8 cellular contexts compared by ENCODE assay signal in the genomic region with DNA sequence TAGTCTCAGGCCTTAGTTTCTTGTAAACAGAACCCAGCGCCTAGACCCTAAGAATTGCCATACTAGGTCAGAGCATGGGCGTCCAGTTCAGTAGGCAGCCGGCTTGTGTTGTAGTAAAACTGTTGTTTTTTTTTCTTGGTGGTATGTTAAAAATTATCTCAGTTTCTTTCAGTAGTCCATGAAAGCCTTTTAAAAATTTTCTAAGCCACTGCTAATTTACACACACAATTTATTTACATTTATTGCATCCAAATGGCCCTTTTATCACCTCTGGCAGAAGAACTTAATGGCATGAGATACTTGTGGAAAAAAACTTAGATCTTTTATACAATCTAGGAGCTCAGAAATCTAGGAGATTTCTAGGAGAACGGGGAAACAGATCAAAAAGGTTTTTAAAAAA. TPM values are rescaled to one million over a fixed set of nuclear protein-coding genes. Genes with fewer than 3 reads are reported as not detected.
DNase-seq lines count a peak whose midpoint lies in the region; ATAC-seq and TF ChIP-seq lines count a peak whose summit lies in the region.

No MANE protein-coding gene starts in this region.

- H3K27me3 Mint-ChIP-seq in CD4-positive, alpha-beta memory T cell, result peaks cover 24 to 34% of the 10 kb centered on the region in 2 donors

- H3K4me2 ChIP-seq in neuronal stem cell (ENCODE audit: insufficient read depth, low read length, poor library complexity, severe bottlenecking), result peak overlapping the region; percentile 47

- peaks cover 0 to 11% (median 3%) of the 10 kb centered on the region in 8 donors for H3K9me3 Mint-ChIP-seq in CD4-positive, alpha-beta memory T cell

- H2BK15ac ChIP-seq in neuronal stem cell (ENCODE audit: low read length), result no peak overlapping the region

- H3K27ac Mint-ChIP-seq in CD4-positive, alpha-beta memory T cell, result peak overlapping the region in 1 of 7 donors; percentile 18

- no peak overlapping the region for H2BK12ac ChIP-seq in neuronal stem cell (ENCODE audit: low read length)

- no peak overlapping the region for H3K27ac ChIP-seq in CD4-positive, alpha-beta memory T cell (ENCODE audit: low read depth, low read length)
- H3K27ac ChIP-seq in Peyer's patch (peak overlapping the region in 1 of 4 donors; percentile 92), epithelial cell of prostate (peak overlapping the region; percentile 82), neuronal stem cell (replicated peaks; ENCODE audit: low read length) (no peak overlapping the region)

- no peak overlapping the region for H3K23ac ChIP-seq in neuronal stem cell (ENCODE audit: low read depth, low read length, poor library complexity)

- H2AFZ ChIP-seq in neuronal stem cell (ENCODE audit: low read length), result peak overlapping the region; percentile 98

- no peaks in the 10 kb centered on the region for H3K9me3 ChIP-seq in CD4-positive, alpha-beta memory T cell (ENCODE audit: control insufficient read depth in 1 of 2, low read length in 2 of 2)
- no peaks in the 10 kb centered on the region for H3K9me3 ChIP-seq in Peyer's patch
- H3K9me3 ChIP-seq in neuronal stem cell (replicated peaks in 1 of 2; ENCODE audit: control insufficient read depth in 2 of 2, insufficient read depth in 1 of 2, low read depth in 1 of 2, low read length in 2 of 2), result no peaks in the 10 kb centered on the region

- no peak overlapping the region for H4K91ac ChIP-seq in neuronal stem cell (ENCODE audit: low read depth, low read length, poor library complexity)

- H2AK5ac ChIP-seq in neuronal stem cell (ENCODE audit: low read depth, low read length), result no peak overlapping the region

- H3K4me1 ChIP-seq in CD4-positive, alpha-beta memory T cell (ENCODE audit: insufficient read depth, low read length), result peaks cover 8% of the 10 kb centered on the region
- H3K4me1 ChIP-seq in Peyer's patch (peaks cover 0 to 22% (median 4%) of the 10 kb centered on the region in 4 donors), neuronal stem cell (ENCODE audit: control insufficient read depth in 2 of 2, insufficient read depth in 1 of 2, low read depth in 1 of 2, low read length in 2 of 2) (peaks cover 2 to 12% of the 10 kb centered on the region in 2 donors)

- POLR2A ChIA-PET in CD4-positive, alpha-beta memory T cell (lab: Charles Lee; ENCODE audit: partially characterized antibody), result no interaction called here

- peak overlapping the region; percentile 76 to 86 (median 83) for H3K4me3 Mint-ChIP-seq in CD4-positive, alpha-beta memory T cell

- no peak for DNase-seq in CD4-positive, alpha-beta memory T cell
- DNase-seq in Peyer's patch, result no peak
- DNase-seq in epithelial cell of prostate (ENCODE audit: low read depth, low spot score), result no peak
- DNase-seq in neuronal stem cell (ENCODE audit: low spot score), result no peak
- DNase-seq in NCI-H446 treated with DMSO at 0.1 percent for 48 hours (lab: John Stamatoyannopoulos, UW), result no peak
- DNase-seq in GM13976 (ENCODE audit: low spot score), result no peak
- DNase-seq in NCI-H1417 (lab: John Stamatoyannopoulos, UW), result no peak

- no peak for TF ChIP-seq POLR2A in Peyer's patch (IDR thresholded peaks at IDR 0.05)

- H3K4ac ChIP-seq in neuronal stem cell (ENCODE audit: low read length), result no peak overlapping the region

- no peak for ATAC-seq in GM19023 (IDR thresholded peaks at IDR 0.05; ENCODE audit: unreplicated experiment)

- H3K4me3 ChIP-seq in CD4-positive, alpha-beta memory T cell (ENCODE audit: low read length in 2 of 2), result no peak overlapping the region
- H3K4me3 ChIP-seq in Peyer's patch (peak overlapping the region in 3 of 4 donors; percentile 51 to 80 (median 77)), neuronal stem cell (ENCODE audit: low read length in 2 of 2) (peak overlapping the region; percentile 71 to 81)

- H3K14ac ChIP-seq in neuronal stem cell (ENCODE audit: low read length), result no peak overlapping the region

- in situ Hi-C loops in GM13976 (cut with MboI; ENCODE audit: low sequenced_read_pairs, unreplicated experiment), result no loop called here

- H4K8ac ChIP-seq in neuronal stem cell (ENCODE audit: low read depth, low read length), result no peak overlapping the region

- CTCF ChIA-PET in CD4-positive, alpha-beta memory T cell (lab: Charles Lee; ENCODE audit: partially characterized antibody), result no interaction called here

- H3K4me1 Mint-ChIP-seq in CD4-positive, alpha-beta memory T cell, result peaks cover 5 to 15% (median 8%) of the 10 kb centered on the region in 4 donors

- peaks cover 0 to 2% of the 10 kb centered on the region in 2 donors for H3K36me3 Mint-ChIP-seq in CD4-positive, alpha-beta memory T cell

- no peak overlapping the region for H3K18ac ChIP-seq in neuronal stem cell (ENCODE audit: low read length)

- no peak for TF ChIP-seq CTCF in Peyer's patch (IDR thresholded peaks at IDR 0.05)
- no peak for TF ChIP-seq CTCF in GM13976 (IDR thresholded peaks at IDR 0.05; ENCODE audit: borderline replicate concordance, control extremely low read depth, extremely low read depth, insufficient read depth, missing control alignments)

- peaks cover 8% of the 10 kb centered on the region for H3K27me3 ChIP-seq in CD4-positive, alpha-beta memory T cell (ENCODE audit: insufficient read depth, low read length)
- H3K27me3 ChIP-seq in Peyer's patch (no peaks in the 10 kb centered on the region), neuronal stem cell (ENCODE audit: control insufficient read depth in 3 of 3, insufficient read depth in 3 of 3, low read depth in 1 of 3, low read length in 3 of 3) (no peaks in the 10 kb centered on the region)

- H2BK5ac ChIP-seq in neuronal stem cell (ENCODE audit: low read length), result no peak overlapping the region

- H3K79me1 ChIP-seq in neuronal stem cell (ENCODE audit: low read depth, low read length), result peaks cover 2% of the 10 kb centered on the region

- no peaks in the 10 kb centered on the region for H3K36me3 ChIP-seq in CD4-positive, alpha-beta memory T cell (ENCODE audit: insufficient read depth, low read length)
- H3K36me3 ChIP-seq in Peyer's patch (no peaks in the 10 kb centered on the region), neuronal stem cell (replicated peaks in 1 of 2; ENCODE audit: control insufficient read depth in 2 of 2, insufficient read depth in 2 of 2, low read length in 2 of 2) (no peaks in the 10 kb centered on the region)

- intact Hi-C loops in CD4-positive, alpha-beta memory T cell (cut with micrococcal nuclease), result no loop called here

- no peak overlapping the region for H2BK120ac ChIP-seq in neuronal stem cell (ENCODE audit: low read depth, low read length)

- H3K9ac ChIP-seq in neuronal stem cell (ENCODE audit: low read depth, low read length, poor library complexity), result no peak overlapping the region

- no CpG with 5 or more reads among the region's 4 CpGs for WGBS in neuronal stem cell (ENCODE audit: extremely low coverage in 2 of 2, insufficient read length in 2 of 2, insufficient replicate concordance in 1 of 2), 2 donors

RNA-seq across cellular contexts. Expression of a gene that starts 1.3 kb away (rescaled TPM):
- under 1 TPM; 0.25 to 0.81 TPM for total RNA-seq in CD4-positive, alpha-beta memory T cell
- under 1 TPM in 1 of 2 donors, not detected in 1; 0.24 TPM for polyA plus RNA-seq in CD4-positive, alpha-beta memory T cell
- total RNA-seq in Peyer's patch, result 10 to 100 TPM in 3 of 4 donors, 1 to 10 TPM in 1; 6.6 to 27.1 (median 21.9) TPM
- 15.3 TPM for polyA plus RNA-seq in neuronal stem cell (2013, experiment 1 of 2)
- 15.4 TPM for polyA plus RNA-seq in neuronal stem cell (2013, experiment 2 of 2)

Comparison
In these comparisons a context has a peak if more than half of its experiments do, and no peak if none do; other contexts are left out.
1. H3K4me3 ChIP-seq: peak in Peyer's patch (3 of 4) and neuronal stem cell (2 of 2); none in CD4-positive, alpha-beta memory T cell (0 of 2).
2. RNA of a gene that starts 1.3 kb away (total RNA-seq): 6.6 to 27.1 TPM in Peyer's patch; 0.25 to 0.81 TPM in CD4-positive, alpha-beta memory T cell; every median in the first group is over 4 times any median in the second.